Comparison of ENCODE assay signal across 14 cellular contexts in genomic region chr3:196280689-196281463, GRCh38. TPM values are rescaled to one million over a fixed set of nuclear protein-coding genes. Genes with fewer than 3 reads are reported as not detected.
DNase-seq lines count a peak whose midpoint lies in the region; ATAC-seq and FAIRE-seq lines count a peak whose summit lies in the region.
"Had no signal": no experiment of that assay in that cellular context is flagged by ENCODE, and none has a peak within 500 bp of the region (broad histone marks: within the 10 kb centered on the region; RNA-seq: fewer than 3 reads in every experiment).

No MANE protein-coding gene starts in this region.

- H3K36me3 Mint-ChIP-seq in activated T-cell treated with anti-CD3 and anti-CD28 coated beads, Interleukin-2, amount 50 U/mL, for 24 hours (ENCODE audit: low read depth) = peaks cover 28% of the 10 kb centered on the region
- H3K36me3 Mint-ChIP-seq in activated naive CD8-positive, alpha-beta T cell treated with anti-CD3 and anti-CD28 coated beads for 36 hours = peaks cover 13% of the 10 kb centered on the region
- peaks cover 14% of the 10 kb centered on the region for H3K36me3 Mint-ChIP-seq in stimulated activated effector memory CD8-positive, alpha-beta T cell treated with anti-CD3 and anti-CD28 coated beads, Interleukin-12 subunit alpha, Interleukin-12 subunit beta, amount 100 ng/mL, for 72 hours

- ATAC-seq in HG02870 (IDR thresholded peaks at IDR 0.05; ENCODE audit: unreplicated experiment) (peak; percentile 78), HG03095 (IDR thresholded peaks at IDR 0.05; ENCODE audit: unreplicated experiment) (no peak), GM19324 (IDR thresholded peaks at IDR 0.05; ENCODE audit: low FRiP score, unreplicated experiment) (no peak)
- ATAC-seq in stimulated activated effector memory CD8-positive, alpha-beta T cell treated with anti-CD3 and anti-CD28 coated beads, Interleukin-12 subunit alpha, Interleukin-12 subunit beta, amount 100 ng/mL, for 72 hours = peak; percentile 76
- ATAC-seq: naive thymus-derived CD8-positive, alpha-beta T cell had no signal

- H3K4me3 Mint-ChIP-seq in activated T-cell treated with anti-CD3 and anti-CD28 coated beads, Interleukin-2, amount 50 U/mL, for 24 hours = peak overlapping the region; percentile 2
- no peak overlapping the region for H3K4me3 Mint-ChIP-seq in activated naive CD8-positive, alpha-beta T cell treated with anti-CD3 and anti-CD28 coated beads for 36 hours
- no peak overlapping the region for H3K4me3 Mint-ChIP-seq in stimulated activated effector memory CD8-positive, alpha-beta T cell treated with anti-CD3 and anti-CD28 coated beads, Interleukin-12 subunit alpha, Interleukin-12 subunit beta, amount 100 ng/mL, for 72 hours
- H3K4me3 Mint-ChIP-seq: naive thymus-derived CD8-positive, alpha-beta T cell had no signal

- peak overlapping the region; percentile 58 for H3K27ac Mint-ChIP-seq in activated T-cell treated with anti-CD3 and anti-CD28 coated beads, Interleukin-2, amount 50 U/mL, for 24 hours
- H3K27ac Mint-ChIP-seq in activated naive CD8-positive, alpha-beta T cell treated with anti-CD3 and anti-CD28 coated beads for 36 hours = peak overlapping the region; percentile 0
- no peak overlapping the region for H3K27ac Mint-ChIP-seq in stimulated activated effector memory CD8-positive, alpha-beta T cell treated with anti-CD3 and anti-CD28 coated beads, Interleukin-12 subunit alpha, Interleukin-12 subunit beta, amount 100 ng/mL, for 72 hours

- peaks cover 73% of the 10 kb centered on the region for H3K4me1 Mint-ChIP-seq in activated T-cell treated with anti-CD3 and anti-CD28 coated beads, Interleukin-2, amount 50 U/mL, for 24 hours (ENCODE audit: low read depth)
- H3K4me1 Mint-ChIP-seq in activated naive CD8-positive, alpha-beta T cell treated with anti-CD3 and anti-CD28 coated beads for 36 hours = peaks cover 52% of the 10 kb centered on the region
- peaks cover 52% of the 10 kb centered on the region for H3K4me1 Mint-ChIP-seq in stimulated activated effector memory CD8-positive, alpha-beta T cell treated with anti-CD3 and anti-CD28 coated beads, Interleukin-12 subunit alpha, Interleukin-12 subunit beta, amount 100 ng/mL, for 72 hours

- FAIRE-seq in urothelium cell line (lab: Jason Lieb, UNC) = no peak

- H3K9me3 Mint-ChIP-seq in activated T-cell treated with anti-CD3 and anti-CD28 coated beads, Interleukin-2, amount 50 U/mL, for 24 hours = no peaks in the 10 kb centered on the region
- no peaks in the 10 kb centered on the region for H3K9me3 Mint-ChIP-seq in activated naive CD8-positive, alpha-beta T cell treated with anti-CD3 and anti-CD28 coated beads for 36 hours
- no peaks in the 10 kb centered on the region for H3K9me3 Mint-ChIP-seq in stimulated activated effector memory CD8-positive, alpha-beta T cell treated with anti-CD3 and anti-CD28 coated beads, Interleukin-12 subunit alpha, Interleukin-12 subunit beta, amount 100 ng/mL, for 72 hours
- H3K9me3 Mint-ChIP-seq: naive thymus-derived CD8-positive, alpha-beta T cell had no signal

- DNase-seq in activated T-cell treated with anti-CD3 and anti-CD28 coated beads, Interleukin-2, amount 50 U/mL, for 24 hours = no peak
- DNase-seq in activated T-cell treated with anti-CD3 and anti-CD28 coated beads, Interleukin-2, amount 50 U/mL, for 48 hours = no peak
- DNase-seq in activated naive CD8-positive, alpha-beta T cell treated with anti-CD3 and anti-CD28 coated beads for 36 hours = peak; percentile 49
- DNase-seq in stimulated activated effector memory CD8-positive, alpha-beta T cell treated with anti-CD3 and anti-CD28 coated beads, Interleukin-12 subunit alpha, Interleukin-12 subunit beta, amount 100 ng/mL, for 72 hours (ENCODE audit: low spot score in 2 of 2) = no peak
- no peak for DNase-seq in urothelium cell line (ENCODE audit: low spot score)
- DNase-seq: cortex of kidney; hypothalamus; naive thymus-derived CD8-positive, alpha-beta T cell; SJCRH30; stimulated activated CD4-positive, alpha-beta T cell treated with anti-CD3 and anti-CD28 coated beads, Interleukin-2, amount 100 ng/mL, for 48 hours had no signal

- H3K27me3 Mint-ChIP-seq in activated T-cell treated with anti-CD3 and anti-CD28 coated beads, Interleukin-2, amount 50 U/mL, for 24 hours = no peaks in the 10 kb centered on the region
- no peaks in the 10 kb centered on the region for H3K27me3 Mint-ChIP-seq in activated naive CD8-positive, alpha-beta T cell treated with anti-CD3 and anti-CD28 coated beads for 36 hours
- H3K27me3 Mint-ChIP-seq: naive thymus-derived CD8-positive, alpha-beta T cell had no signal

RNA-seq across cellular contexts. Expression of gene PCYT1A, which starts 6.7 kb away (rescaled TPM):
- total RNA-seq in activated naive CD8-positive, alpha-beta T cell treated with anti-CD3 and anti-CD28 coated beads for 36 hours = 10 to 100 TPM; 41.2 to 42.1 TPM

RNA-seq across cellular contexts. Expression of gene DYNLT2B, which starts 37.2 kb away (rescaled TPM):
- total RNA-seq in activated naive CD8-positive, alpha-beta T cell treated with anti-CD3 and anti-CD28 coated beads for 36 hours = 1 to 10 TPM; 8.1 to 8.4 TPM

RNA-seq across cellular contexts. Expression of gene TM4SF19, which starts 57.3 kb away (rescaled TPM):
- total RNA-seq in activated naive CD8-positive, alpha-beta T cell treated with anti-CD3 and anti-CD28 coated beads for 36 hours = not detected
- total RNA-seq: urinary bladder had no signal

Comparison
In these comparisons a context has a peak if more than half of its experiments do, and no peak if none do; other contexts are left out.
1. ATAC-seq: peak in HG02870 (single experiment) and stimulated activated effector memory CD8-positive, alpha-beta T cell treated with anti-CD3 and anti-CD28 coated beads, Interleukin-12 subunit alpha, Interleukin-12 subunit beta, amount 100 ng/mL, for 72 hours (single experiment); none in HG03095 (single experiment) and GM19324 (single experiment).